8 cellular contexts compared by ENCODE assay signal in the genomic region with DNA sequence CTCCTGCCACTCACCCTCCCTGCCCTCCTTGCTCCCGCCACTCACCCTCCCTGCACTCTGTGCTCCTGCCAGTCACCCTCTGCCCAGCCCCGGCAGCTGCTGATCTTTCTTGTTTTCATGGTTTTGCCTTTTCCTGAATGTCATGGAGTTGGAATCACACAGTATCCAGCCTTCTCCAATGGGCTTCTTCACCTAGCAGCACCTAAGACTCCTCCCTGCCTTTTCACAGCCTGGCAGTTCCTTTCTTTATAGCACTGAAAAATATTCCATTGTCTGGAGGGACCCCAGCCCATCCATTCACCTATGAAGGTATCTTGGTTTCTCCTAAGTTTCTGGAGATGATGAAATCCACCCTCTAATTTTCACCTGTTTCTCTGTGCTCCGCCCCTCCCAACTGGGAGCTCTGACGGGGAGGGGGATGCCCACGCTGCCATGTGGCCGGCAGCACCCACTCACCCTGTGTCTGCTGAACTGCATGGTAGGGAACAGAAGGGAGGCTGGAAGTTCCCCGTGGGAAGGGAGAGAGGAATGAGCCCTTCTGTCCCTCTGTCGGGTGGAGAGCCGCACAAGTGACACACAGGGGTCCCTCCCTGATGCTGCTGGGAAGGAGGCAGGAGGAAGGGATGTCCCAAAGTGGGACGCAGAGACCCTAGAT.
DNase-seq lines count a peak whose midpoint lies in the region; ATAC-seq, FAIRE-seq and TF ChIP-seq lines count a peak whose summit lies in the region.
"Not testable (repeated sequence)": the region's sequence is repeated elsewhere in the genome, so short reads cannot be mapped to it uniquely, and the experiment has no call there.

No MANE protein-coding gene starts in this region.

- not testable (repeated sequence) for BruUV-seq in PC-3 (replicated peaks; lab: Mats Ljungman, UMichigan); HepG2 (replicated peaks; lab: Mats Ljungman, UMichigan)

- not testable (repeated sequence) for H2BK5ac ChIP-seq in neuronal stem cell (ENCODE audit: low read length)

- H3K4me1 Mint-ChIP-seq in brain: peaks cover 40% of the 10 kb centered on the region

- TF ChIP-seq CTCF in AG04450 (IDR thresholded peaks at IDR 0.05; ENCODE audit: low read depth, low read length); PC-3 (conservative IDR thresholded peaks at IDR 0.05; ENCODE audit: low read depth, low read length); brain (conservative IDR thresholded peaks at IDR 0.05); fibroblast of lung (conservative IDR thresholded peaks at IDR 0.05 in 1 of 2, IDR thresholded peaks at IDR 0.05 in 1 of 2; ENCODE audit: low read depth in 1 of 2, low read length in 2 of 2); HepG2 (CRISPR knock-in tag; IDR thresholded peaks at IDR 0.05): not testable (repeated sequence)

- WGBS in HepG2 (ENCODE audit: low lambda C conversion rate): 82% methylated on average over 10 of the region's 10 CpGs
- WGBS in neuronal stem cell (ENCODE audit: extremely low coverage in 2 of 2, insufficient read length in 2 of 2, insufficient replicate concordance in 1 of 2), 2 donors: no CpG with 5 or more reads among the region's 10 CpGs
- WGBS in small intestine, 3 donors: 43 to 68% (median 58%) methylated on average over 8 to 10 of the region's 10 CpGs

- FAIRE-seq in HepG2 (lab: Jason Lieb, UNC); small intestine (lab: Jason Lieb, UNC): not testable (repeated sequence)
- FAIRE-seq in urothelium cell line (lab: Jason Lieb, UNC): peak; percentile 5

- not testable (repeated sequence) for H4K20me1 ChIP-seq in PC-3 (ENCODE audit: low read length); fibroblast of lung (ENCODE audit: control insufficient read depth, extremely low read depth, insufficient read depth, low read length); HepG2 (ENCODE audit: insufficient read depth, low read length)

- not testable (repeated sequence) for H2BK15ac ChIP-seq in neuronal stem cell (ENCODE audit: low read length)

- POLR2A ChIA-PET in AG04450 (lab: Yijun Ruan, JAX); PC-3 (lab: Charles Lee; ENCODE audit: unreplicated experiment); HepG2 (lab: Yijun Ruan, JAX): not testable (repeated sequence)

- not testable (repeated sequence) for H2BK12ac ChIP-seq in neuronal stem cell (ENCODE audit: low read length)

- not testable (repeated sequence) for H3K9me2 ChIP-seq in PC-3 (replicated peaks; ENCODE audit: low read length)

- not testable (repeated sequence) for H2BK120ac ChIP-seq in neuronal stem cell (ENCODE audit: low read depth, low read length)

- TF ChIP-seq POLR2A in HepG2 (IDR thresholded peaks at IDR 0.05; ENCODE audit: insufficient read depth in 1 of 2, low read depth in 2 of 2, low read length in 2 of 2): not testable (repeated sequence)

- H3F3A ChIP-seq in PC-3 (ENCODE audit: low read length, unreplicated experiment): not testable (repeated sequence)

- H2AFZ ChIP-seq in PC-3 (ENCODE audit: low read length); fibroblast of lung (ENCODE audit: low read length); HepG2 (ENCODE audit: low read length); neuronal stem cell (ENCODE audit: low read length): not testable (repeated sequence)

- not testable (repeated sequence) for TF ChIP-seq EP300 in HepG2 (IDR thresholded peaks at IDR 0.05; ENCODE audit: low read depth in 2 of 2, low read length in 2 of 2); HepG2 (CRISPR knock-in tag; IDR thresholded peaks at IDR 0.05; ENCODE audit: borderline replicate concordance)

- H4K91ac ChIP-seq in neuronal stem cell (ENCODE audit: low read depth, low read length, poor library complexity): not testable (repeated sequence)

- H3K18ac ChIP-seq in neuronal stem cell (ENCODE audit: low read length): peak overlapping the region; percentile 38

- H3K36me3 ChIP-seq in PC-3 (ENCODE audit: low read depth, low read length); fibroblast of lung (ENCODE audit: control insufficient read depth, insufficient read depth, low read length); HepG2 (replicated peaks in 1 of 2; ENCODE audit: control insufficient read depth in 1 of 2, insufficient read depth in 2 of 2, low read length in 2 of 2); neuronal stem cell (replicated peaks in 1 of 2; ENCODE audit: control insufficient read depth in 2 of 2, insufficient read depth in 2 of 2, low read length in 2 of 2); small intestine (ENCODE audit: control insufficient read depth in 2 of 2, insufficient read depth in 2 of 2, low read length in 2 of 2): not testable (repeated sequence)

- not testable (repeated sequence) for H2AK5ac ChIP-seq in neuronal stem cell (ENCODE audit: low read depth, low read length)

- not testable (repeated sequence) for H3K4me3 ChIP-seq in AG04450 (ENCODE audit: low read depth, low read length); PC-3 (ENCODE audit: low read length); fibroblast of lung (replicated peaks in 1 of 4; ENCODE audit: control extremely low read depth in 1 of 4, insufficient read depth in 1 of 4, low read depth in 3 of 4, low read length in 4 of 4); HepG2 (replicated peaks in 1 of 3; ENCODE audit: insufficient read depth in 1 of 3, low read depth in 2 of 3, low read length in 3 of 3); neuronal stem cell (ENCODE audit: low read length in 2 of 2); small intestine (ENCODE audit: low read depth in 1 of 2, low read length in 2 of 2)

- H3K36me3 Mint-ChIP-seq in brain: not testable (repeated sequence)

- H3K4ac ChIP-seq in neuronal stem cell (ENCODE audit: low read length): not testable (repeated sequence)

- not testable (repeated sequence) for H3K9me3 ChIP-seq in AG04450 (ENCODE audit: control insufficient read depth, insufficient read depth, low read length); PC-3 (ENCODE audit: low read length); fibroblast of lung (ENCODE audit: control insufficient read depth, insufficient read depth, low read depth, low read length); HepG2 (ENCODE audit: low read length); neuronal stem cell (replicated peaks in 1 of 2; ENCODE audit: control insufficient read depth in 2 of 2, insufficient read depth in 1 of 2, low read depth in 1 of 2, low read length in 2 of 2); small intestine (ENCODE audit: control insufficient read depth, low read depth)

- H3K27me3 Mint-ChIP-seq in brain: not testable (repeated sequence)

- H3K9ac ChIP-seq in PC-3 (ENCODE audit: low read length): peak overlapping the region; percentile 98
- H3K9ac ChIP-seq in fibroblast of lung (ENCODE audit: insufficient read depth, low read length); HepG2 (ENCODE audit: insufficient read depth, low read depth, low read length); neuronal stem cell (ENCODE audit: low read depth, low read length, poor library complexity): not testable (repeated sequence)

- H3K79me2 ChIP-seq in PC-3 (ENCODE audit: low read length); fibroblast of lung (ENCODE audit: control insufficient read depth, insufficient read depth, low read length); HepG2 (ENCODE audit: insufficient read depth, low read length): not testable (repeated sequence)

- H3K4me3 Mint-ChIP-seq in brain: not testable (repeated sequence)

- DNase-seq in AG04450 (ENCODE audit: low read depth, low spot score); PC-3; fibroblast of lung (ENCODE audit: low read depth in 2 of 2); HepG2 (ENCODE audit: low spot score); neuronal stem cell (ENCODE audit: low spot score); small intestine; urothelium cell line (ENCODE audit: low spot score): not testable (repeated sequence)

- in situ Hi-C loops in HepG2 (cut with HindIII; ENCODE audit: extremely low pct_ligation_motif_present, low pct_unique_long_range_greater_than_20kb): not testable (repeated sequence)

- H3K23ac ChIP-seq in neuronal stem cell (ENCODE audit: low read depth, low read length, poor library complexity): not testable (repeated sequence)

- not testable (repeated sequence) for H3K27me3 ChIP-seq in AG04450 (ENCODE audit: control insufficient read depth, insufficient read depth, low read length); PC-3 (ENCODE audit: low read length); fibroblast of lung (ENCODE audit: control insufficient read depth, insufficient read depth, low read length); HepG2 (ENCODE audit: control insufficient read depth in 1 of 2, insufficient read depth in 2 of 2, low read length in 2 of 2); neuronal stem cell (ENCODE audit: control insufficient read depth in 3 of 3, insufficient read depth in 3 of 3, low read depth in 1 of 3, low read length in 3 of 3); small intestine (ENCODE audit: control insufficient read depth in 2 of 2, insufficient read depth in 2 of 2, low read length in 2 of 2)

- not testable (repeated sequence) for H3K14ac ChIP-seq in neuronal stem cell (ENCODE audit: low read length)

- not testable (repeated sequence) for H3K9me3 Mint-ChIP-seq in brain

- H3K27ac ChIP-seq in AG04450 (ENCODE audit: low read depth, low read length) (peak overlapping the region; percentile 93), PC-3 (ENCODE audit: low read length) (peak overlapping the region; percentile 100), fibroblast of lung (ENCODE audit: insufficient read depth, low read length) (peak overlapping the region; percentile 73), HepG2 (ENCODE audit: extremely low read length, insufficient read depth, low read length) (peak overlapping the region; percentile 12), small intestine (ENCODE audit: low read depth in 1 of 2, low read length in 1 of 2) (peak overlapping the region; percentile 76 to 82)
- not testable (repeated sequence) for H3K27ac ChIP-seq in neuronal stem cell (replicated peaks; ENCODE audit: low read length)

- H3K4me1 ChIP-seq in PC-3 (ENCODE audit: insufficient read depth, low read length): peaks cover 59% of the 10 kb centered on the region
- peaks cover 26% of the 10 kb centered on the region for H3K4me1 ChIP-seq in fibroblast of lung (ENCODE audit: control insufficient read depth, extremely low read depth, insufficient read depth, low read length)
- H3K4me1 ChIP-seq in HepG2 (ENCODE audit: insufficient read depth, low read length): peaks cover 71% of the 10 kb centered on the region
- H3K4me1 ChIP-seq in neuronal stem cell (ENCODE audit: control insufficient read depth in 2 of 2, insufficient read depth in 1 of 2, low read depth in 1 of 2, low read length in 2 of 2); small intestine (ENCODE audit: control insufficient read depth in 2 of 2, insufficient read depth in 1 of 2, low read depth in 1 of 2, low read length in 1 of 2): not testable (repeated sequence)

- ATAC-seq in PC-3, HepG2: not testable (repeated sequence)

- peak overlapping the region in 3 of 5 experiments; percentile 7 to 88 (median 83) for H3K27ac Mint-ChIP-seq in brain

- H3K79me1 ChIP-seq in neuronal stem cell (ENCODE audit: low read depth, low read length): not testable (repeated sequence)

- H4K8ac ChIP-seq in neuronal stem cell (ENCODE audit: low read depth, low read length): not testable (repeated sequence)

- TF ChIP-seq RAD21 in HepG2 (CRISPR knock-in tag; IDR thresholded peaks at IDR 0.05): not testable (repeated sequence)

- CTCF ChIA-PET in AG04450 (lab: Charles Lee); PC-3 (lab: Charles Lee); HepG2 (lab: Yijun Ruan, JAX; ENCODE audit: low intra/inter-chr PET ratio, low total read pairs): not testable (repeated sequence)

- intact Hi-C loops in PC-3 (cut with micrococcal nuclease); HepG2 (cut with micrococcal nuclease; ENCODE audit: unreplicated experiment): not testable (repeated sequence)

- H3K4me2 ChIP-seq in PC-3 (ENCODE audit: low read length): peak overlapping the region; percentile 57
- H3K4me2 ChIP-seq in fibroblast of lung (ENCODE audit: extremely low read depth, insufficient read depth, low read length); neuronal stem cell (ENCODE audit: insufficient read depth, low read length, poor library complexity, severe bottlenecking): not testable (repeated sequence)
- peak overlapping the region; percentile 34 for H3K4me2 ChIP-seq in HepG2 (ENCODE audit: low read depth, low read length)
